Comparison of ENCODE assay signal across 34 cellular contexts in genomic region chr2:238130696-238131628, GRCh38. TPM values are rescaled to one million over a fixed set of nuclear protein-coding genes. Genes with fewer than 3 reads are reported as not detected.
DNase-seq lines count a peak whose midpoint lies in the region; ATAC-seq and TF ChIP-seq lines count a peak whose summit lies in the region.
"Had no signal": no experiment of that assay in that cellular context is flagged by ENCODE, and none has a peak within 500 bp of the region (broad histone marks: within the 10 kb centered on the region; RNA-seq: fewer than 3 reads in every experiment).

No MANE protein-coding gene starts in this region.

- no TSS peak for BruUV-seq in Calu3 (replicated peaks; lab: Mats Ljungman, UMichigan)

- no peak overlapping the region for H3K27ac ChIP-seq in left ventricle myocardium inferior (replicated peaks)
- H3K27ac ChIP-seq in tibial artery, result no peak overlapping the region
- H3K27ac ChIP-seq: A549, adrenal gland, dorsolateral prefrontal cortex, esophagus squamous epithelium, foreskin keratinocyte, heart left ventricle, pancreas, thyroid gland, vagina, VCaP had no signal

- H3K4me1 Mint-ChIP-seq in Calu3 (ENCODE audit: low read depth, unreplicated experiment), result peaks cover 6% of the 10 kb centered on the region
- H3K4me1 Mint-ChIP-seq: activated CD4-positive, alpha-beta T cell treated with anti-CD3 and anti-CD28 coated beads for 36 hours; activated naive CD4-positive, alpha-beta T cell treated with anti-CD3 and anti-CD28 coated beads, Interleukin-2, amount 10 ng/mL, durations not matched to agents 7 days and 5 days; CD4-positive, alpha-beta memory T cell; central memory CD8-positive, alpha-beta T cell; H9 had no signal

- H3K4me3 ChIP-seq in left ventricle myocardium inferior (no peak overlapping the region), tibial artery (no peak overlapping the region)
- H3K4me3 ChIP-seq: A549, adrenal gland, dorsolateral prefrontal cortex, esophagus squamous epithelium, heart left ventricle, pancreas, thyroid gland, vagina had no signal

- H3K27me3 ChIP-seq in left ventricle myocardium inferior (ENCODE audit: low read depth) (peaks cover 22% of the 10 kb centered on the region), tibial artery (no peaks in the 10 kb centered on the region)
- H3K27me3 ChIP-seq: adrenal gland, dorsolateral prefrontal cortex, heart left ventricle, pancreas, thyroid gland, vagina had no signal

- H3K9me3 Mint-ChIP-seq in Calu3 (ENCODE audit: low read depth, unreplicated experiment), result no peaks in the 10 kb centered on the region
- H3K9me3 Mint-ChIP-seq: activated CD8-positive, alpha-beta T cell treated with anti-CD3 and anti-CD28 coated beads for 36 hours; activated naive CD4-positive, alpha-beta T cell treated with anti-CD3 and anti-CD28 coated beads, Interleukin-2, amount 10 ng/mL, durations not matched to agents 7 days and 5 days; CD4-positive, alpha-beta memory T cell; central memory CD8-positive, alpha-beta T cell; H9; T-helper 2 cell treated with Interferon-gamma antibody and Interleukin-4, amounts not matched to agents 5 μg/mL and 100 μg/mL, for 36 hours had no signal

- no peak overlapping the region for H3K27ac Mint-ChIP-seq in Calu3 (ENCODE audit: unreplicated experiment)
- H3K27ac Mint-ChIP-seq: activated CD4-positive, alpha-beta T cell treated with anti-CD3 and anti-CD28 coated beads for 36 hours; activated CD8-positive, alpha-beta T cell treated with anti-CD3 and anti-CD28 coated beads for 36 hours; activated naive CD4-positive, alpha-beta T cell treated with anti-CD3 and anti-CD28 coated beads, Interleukin-2, amount 10 ng/mL, durations not matched to agents 7 days and 5 days; CD4-positive, alpha-beta memory T cell; H9; T-helper 2 cell treated with Interferon-gamma antibody and Interleukin-4, amounts not matched to agents 5 μg/mL and 100 μg/mL, for 36 hours had no signal

- H3K36me3 Mint-ChIP-seq in Calu3 (ENCODE audit: insufficient read depth, unreplicated experiment), result no peaks in the 10 kb centered on the region
- H3K36me3 Mint-ChIP-seq: activated naive CD4-positive, alpha-beta T cell treated with anti-CD3 and anti-CD28 coated beads, Interleukin-2, amount 10 ng/mL, durations not matched to agents 7 days and 5 days; CD4-positive, alpha-beta memory T cell had no signal

- H3K9me3 ChIP-seq in left ventricle myocardium inferior (replicated peaks) (no peaks in the 10 kb centered on the region), tibial artery (no peaks in the 10 kb centered on the region)
- H3K9me3 ChIP-seq: A549, adrenal gland, esophagus squamous epithelium, heart left ventricle, pancreas, thyroid gland, vagina had no signal

- H3K27me3 Mint-ChIP-seq in Calu3 (ENCODE audit: unreplicated experiment), result peaks cover 7% of the 10 kb centered on the region
- H3K27me3 Mint-ChIP-seq: activated CD4-positive, alpha-beta T cell treated with anti-CD3 and anti-CD28 coated beads for 36 hours; activated CD8-positive, alpha-beta T cell treated with anti-CD3 and anti-CD28 coated beads for 36 hours; activated naive CD4-positive, alpha-beta T cell treated with anti-CD3 and anti-CD28 coated beads, Interleukin-2, amount 10 ng/mL, durations not matched to agents 7 days and 5 days; CD4-positive, alpha-beta memory T cell; central memory CD8-positive, alpha-beta T cell had no signal

- H3K36me3 ChIP-seq in left ventricle myocardium inferior, result no peaks in the 10 kb centered on the region
- H3K36me3 ChIP-seq in tibial artery, result no peaks in the 10 kb centered on the region
- H3K36me3 ChIP-seq: adrenal gland, esophagus squamous epithelium, heart left ventricle, pancreas, thyroid gland, vagina had no signal

- no peak for TF ChIP-seq CTCF in left ventricle myocardium inferior (IDR thresholded peaks at IDR 0.05; ENCODE audit: borderline replicate concordance)
- TF ChIP-seq CTCF in tibial artery (IDR thresholded peaks at IDR 0.05), result no peak
- TF ChIP-seq CTCF in Calu3 (IDR thresholded peaks at IDR 0.05; ENCODE audit: unreplicated experiment), result no peak

- H3K4me3 Mint-ChIP-seq in Calu3 (ENCODE audit: low read depth, unreplicated experiment), result no peak overlapping the region
- H3K4me3 Mint-ChIP-seq: activated CD4-positive, alpha-beta T cell treated with anti-CD3 and anti-CD28 coated beads for 36 hours; activated CD8-positive, alpha-beta T cell treated with anti-CD3 and anti-CD28 coated beads for 36 hours; activated naive CD4-positive, alpha-beta T cell treated with anti-CD3 and anti-CD28 coated beads, Interleukin-2, amount 10 ng/mL, durations not matched to agents 7 days and 5 days; CD4-positive, alpha-beta memory T cell; central memory CD8-positive, alpha-beta T cell; H9; T-helper 2 cell treated with Interferon-gamma antibody and Interleukin-4, amounts not matched to agents 5 μg/mL and 100 μg/mL, for 36 hours had no signal

- CTCF ChIA-PET in Calu3 (lab: Charles Lee), result interaction anchor here (0.6 kb wide), 1 partner anchor 17 kb away, joined by 3 read pairs; no protein-coding TSS in a partner anchor

- DNase-seq in left cardiac atrium, result peak; percentile 17
- no peak for DNase-seq in left ventricle myocardium inferior
- DNase-seq in NCI-H345 treated with DMSO at 0.1 percent for 48 hours (lab: John Stamatoyannopoulos, UW; ENCODE audit: unreplicated experiment), result peak; percentile 19
- DNase-seq in left ventricle myocardium superior, result peak; percentile 19
- peak; percentile 78 for DNase-seq in posterior vena cava (ENCODE audit: low spot score)
- DNase-seq in tibial artery, result no peak
- no peak for DNase-seq in RPMI8226
- no peak for DNase-seq in Calu3
- DNase-seq: activated CD4-positive, alpha-beta T cell treated with anti-CD3 and anti-CD28 coated beads for 36 hours; activated CD8-positive, alpha-beta T cell treated with anti-CD3 and anti-CD28 coated beads for 36 hours; activated naive CD4-positive, alpha-beta T cell treated with anti-CD3 and anti-CD28 coated beads, Interleukin-2, amount 10 ng/mL, durations not matched to agents 7 days and 5 days; adrenal gland; DMS 273 treated with DMSO at 0.1 percent for 48 hours; dorsolateral prefrontal cortex; esophagus squamous epithelium; foreskin keratinocyte; H9; KG1; mammary epithelial cell; MM.1S; NCI-H1417; NCI-H2107; NCI-H446 treated with DMSO at 0.1 percent for 48 hours; SHP77 treated with DMSO at 0.1 percent for 48 hours; stimulated activated CD4-positive, alpha-beta T cell treated with anti-CD3 and anti-CD28 coated beads, Interleukin-2, amount 100 ng/mL, for 48 hours; thyroid gland had no signal

- no peaks in the 10 kb centered on the region for H3K4me1 ChIP-seq in left ventricle myocardium inferior
- H3K4me1 ChIP-seq in tibial artery, result peaks cover 0 to 9% (median 7%) of the 10 kb centered on the region in 4 donors
- H3K4me1 ChIP-seq: A549, adrenal gland, foreskin keratinocyte, pancreas had no signal

- intact Hi-C loops in left cardiac atrium (cut with DNase I), result no loop called here
- intact Hi-C loops in left ventricle myocardium inferior (cut with micrococcal nuclease), result no loop called here
- intact Hi-C loops in left ventricle myocardium superior (cut with micrococcal nuclease), result no loop called here
- intact Hi-C loops in posterior vena cava (cut with DNase I), result no loop called here
- intact Hi-C loops in tibial artery (cut with DNase I; ENCODE audit: low total_unique reads), result loop anchor here (5.0 kb wide), 1 partner anchor 69 kb away; the partner anchor contains the start of gene SCLY
- intact Hi-C loops in Calu3 (cut with micrococcal nuclease; ENCODE audit: unreplicated experiment), result no loop called here

- ATAC-seq in left cardiac atrium (no peak), left ventricle myocardium superior (no peak)
- ATAC-seq: A549; activated CD4-positive, alpha-beta T cell treated with anti-CD3 and anti-CD28 coated beads for 36 hours; activated CD8-positive, alpha-beta T cell treated with anti-CD3 and anti-CD28 coated beads for 36 hours; foreskin keratinocyte; heart left ventricle; pancreas had no signal

RNA-seq across cellular contexts. Expression of gene KLHL30, which starts 7.5 kb away (rescaled TPM):
- total RNA-seq in left cardiac atrium (10 to 100 TPM; 15.8 to 16.6 TPM), left ventricle myocardium inferior (17.3 TPM), left ventricle myocardium superior (22.0 TPM), posterior vena cava (10 to 100 TPM in 1 of 2 donors, 1 to 10 TPM in 1; 9.6 to 10.7 TPM), Calu3 (2022) (0.64 and 1.3 TPM in 2 replicates)
- total RNA-seq: activated CD4-positive, alpha-beta T cell treated with anti-CD3 and anti-CD28 coated beads for 36 hours; activated CD8-positive, alpha-beta T cell treated with anti-CD3 and anti-CD28 coated beads for 36 hours; CD4-positive, alpha-beta memory T cell; foreskin keratinocyte; H9 had no signal

RNA-seq across cellular contexts. Expression of gene ERFE, which starts 27.8 kb away (rescaled TPM):
- total RNA-seq in left cardiac atrium (1 to 10 TPM in 1 of 2 donors, not detected in 1; 1.2 TPM), left ventricle myocardium inferior (0.44 TPM), left ventricle myocardium superior (not detected), posterior vena cava (1 to 10 TPM in 1 of 2 donors, under 1 TPM in 1; 0.79 to 2.3 TPM), Calu3 (2022) (2.4 and 4.0 TPM in 2 replicates)
- total RNA-seq: CD4-positive, alpha-beta memory T cell; vagina had no signal

RNA-seq across cellular contexts. Expression of gene ESPNL, which starts 30.8 kb away (rescaled TPM):
- under 1 TPM; 0.15 to 0.26 TPM for total RNA-seq in left cardiac atrium
- not detected for total RNA-seq in left ventricle myocardium inferior
- not detected for total RNA-seq in left ventricle myocardium superior
- total RNA-seq in posterior vena cava, result 1 to 10 TPM in 1 of 2 donors, under 1 TPM in 1; 0.24 to 3.0 TPM
- total RNA-seq in Calu3 (2022), result 0.19 and 0.61 TPM in 2 replicates

Comparison
In these comparisons a context has a peak if more than half of its experiments do, and no peak if none do; other contexts are left out.
1. DNase-seq: peak in left cardiac atrium (single experiment), NCI-H345 treated with DMSO at 0.1 percent for 48 hours (single experiment), left ventricle myocardium superior (single experiment) and posterior vena cava (single experiment); none in left ventricle myocardium inferior (single experiment), tibial artery (0 of 2), RPMI8226 (single experiment) and Calu3 (single experiment).